In genomic region chr2:157601807-157602206, GRCh38 we compare ENCODE assay signal across 10 cellular contexts. TPM values are rescaled to one million over a fixed set of nuclear protein-coding genes. Genes with fewer than 3 reads are reported as not detected.
"Had no signal": no experiment of that assay in that cellular context is flagged by ENCODE, and none has a peak within 500 bp of the region (broad histone marks: within the 10 kb centered on the region; RNA-seq: fewer than 3 reads in every experiment).

No MANE protein-coding gene starts in this region.

- H3K27ac Mint-ChIP-seq: HFFc6 had no signal

- H3K4me1 ChIP-seq: HAP-1 had no signal

- FAIRE-seq: HTR-8/SVneo, K562 had no signal

- ATAC-seq: HCT116, K562 had no signal

- H3K4me3 ChIP-seq: GM23248, HAP-1, K562 had no signal

- H2AFZ ChIP-seq: GM23248 had no signal

- H3K27ac ChIP-seq: GM23248 had no signal

- H3K9me3 ChIP-seq: HAP-1 had no signal

- H3K4me3 Mint-ChIP-seq: HFFc6 had no signal

- DNase-seq: GM23248, GOT3, H7, HFFc6, IMR-90, KG1 had no signal

- H3K36me3 ChIP-seq: HAP-1 had no signal

- H3K9me3 Mint-ChIP-seq: HFFc6 had no signal

- H3K9ac ChIP-seq: GM23248 had no signal

RNA-seq across cellular contexts. Expression of gene ACVR1C, which starts 26.9 kb away (rescaled TPM):
- polyA plus RNA-seq: GM23248 had no signal
